In the genomic region with DNA sequence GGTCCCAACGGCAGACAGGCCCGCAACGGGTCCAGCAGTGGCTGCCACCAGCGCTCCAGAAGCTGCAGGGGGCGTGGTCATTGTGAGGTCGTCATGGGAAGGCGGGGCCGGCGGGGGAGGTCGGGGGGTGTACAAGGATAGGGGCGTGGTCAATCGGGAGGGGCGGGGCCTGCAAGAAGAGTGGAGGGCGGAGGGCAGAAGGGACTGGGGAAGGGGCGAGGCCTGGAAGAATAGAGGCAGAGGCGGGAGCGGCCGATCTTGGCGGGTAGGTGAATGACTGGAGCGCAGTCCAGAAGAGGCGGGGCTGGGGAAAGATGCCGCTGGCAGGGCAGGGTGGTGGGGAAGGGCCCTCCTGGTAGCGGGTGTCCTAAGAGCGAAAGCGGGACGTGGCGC, we compare ENCODE assay signal across 1 cellular context.
TF ChIP-seq lines count a peak whose summit lies in the region.

No MANE protein-coding gene starts in this region.

TF ChIP-seq in endothelial cell of umbilical vein, 7 proteins besides CTCF, POLR2A, EP300 and RAD21 (continued from another document):
- TF ChIP-seq EZH2 (IDR thresholded peaks at IDR 0.05; ENCODE audit: borderline replicate concordance, low read depth, low read length, severe bottlenecking): no peak
- no peak for TF ChIP-seq POLR2AphosphoS5 (IDR thresholded peaks at IDR 0.05; ENCODE audit: insufficient read depth, low read depth, low read length)
- TF ChIP-seq GATA2 (IDR thresholded peaks at IDR 0.05; ENCODE audit: insufficient read depth, insufficient read length, low read depth, low read length): no peak
- no peak for TF ChIP-seq JUN (IDR thresholded peaks at IDR 0.05; ENCODE audit: borderline replicate concordance, insufficient read depth, insufficient read length, low read depth)
TF ChIP-seq in endothelial cell of umbilical vein: peak in this region for 0.
